In genomic region chr16:74753180-74753579, GRCh38 we compare ENCODE assay signal across 19 cellular contexts. TPM values are rescaled to one million over a fixed set of nuclear protein-coding genes. Genes with fewer than 3 reads are reported as not detected.
DNase-seq lines count a peak whose midpoint lies in the region; ATAC-seq and TF ChIP-seq lines count a peak whose summit lies in the region.
"Had no signal": no experiment of that assay in that cellular context is flagged by ENCODE, and none has a peak within 500 bp of the region (broad histone marks: within the 10 kb centered on the region; RNA-seq: fewer than 3 reads in every experiment).

No MANE protein-coding gene starts in this region.

- peak overlapping the region; percentile 16 for H3K27ac ChIP-seq in layer of hippocampus (ENCODE audit: low read depth, low read length)
- H3K27ac ChIP-seq in substantia nigra (ENCODE audit: low read depth, low read length, poor library complexity, severe bottlenecking) = peak overlapping the region; percentile 97

- H3K4me1 Mint-ChIP-seq in chondrocyte (ENCODE audit: low read depth) = no peaks in the 10 kb centered on the region
- H3K4me1 Mint-ChIP-seq in glutamatergic neuron (ENCODE audit: low read depth, unreplicated experiment) = no peaks in the 10 kb centered on the region
- H3K4me1 Mint-ChIP-seq: CD4-positive, CD25-positive, alpha-beta regulatory T cell; CD8-positive, alpha-beta memory T cell had no signal

- H3K9me3 Mint-ChIP-seq in chondrocyte (ENCODE audit: low read depth) (no peaks in the 10 kb centered on the region), glutamatergic neuron (ENCODE audit: unreplicated experiment) (no peaks in the 10 kb centered on the region)
- H3K9me3 Mint-ChIP-seq: CD4-positive, CD25-positive, alpha-beta regulatory T cell; CD8-positive, alpha-beta memory T cell had no signal

- H3K36me3 Mint-ChIP-seq in chondrocyte (ENCODE audit: low read depth) (no peaks in the 10 kb centered on the region), glutamatergic neuron (ENCODE audit: unreplicated experiment) (no peaks in the 10 kb centered on the region)
- H3K36me3 Mint-ChIP-seq: CD4-positive, CD25-positive, alpha-beta regulatory T cell; CD8-positive, alpha-beta memory T cell had no signal

- no peaks in the 10 kb centered on the region for H3K27me3 ChIP-seq in layer of hippocampus (ENCODE audit: control insufficient read depth, insufficient read depth, low read length)

- no peak for ATAC-seq in HG02678 (IDR thresholded peaks at IDR 0.05; ENCODE audit: unreplicated experiment)
- ATAC-seq: GM23338, HCT116 had no signal

- peak; percentile 53 for DNase-seq in chondrocyte (ENCODE audit: low spot score)
- DNase-seq in substantia nigra (lab: John Stamatoyannopoulos, UW) = no peak
- DNase-seq in SHP77 treated with DMSO at 0.1 percent for 48 hours (lab: John Stamatoyannopoulos, UW) = no peak
- DNase-seq in glutamatergic neuron = no peak
- DNase-seq: ACHN; BE2C; C1 segment of cervical spinal cord; CD4-positive, CD25-positive, alpha-beta regulatory T cell; CD8-positive, alpha-beta memory T cell; COR-L47; DMS 273 treated with DMSO at 0.1 percent for 48 hours; DMS53; DND-41; EL had no signal

- H3K27me3 Mint-ChIP-seq in chondrocyte (ENCODE audit: low read depth) (peaks cover 29% of the 10 kb centered on the region), glutamatergic neuron (ENCODE audit: unreplicated experiment) (no peaks in the 10 kb centered on the region)

- no peak for TF ChIP-seq CTCF in chondrocyte (IDR thresholded peaks at IDR 0.05)
- TF ChIP-seq CTCF in glutamatergic neuron (IDR thresholded peaks at IDR 0.05; ENCODE audit: partially characterized antibody, unreplicated experiment) = no peak

- H3K4me3 Mint-ChIP-seq in chondrocyte (ENCODE audit: unreplicated experiment) (no peak overlapping the region), glutamatergic neuron (ENCODE audit: unreplicated experiment) (no peak overlapping the region)
- H3K4me3 Mint-ChIP-seq: CD4-positive, CD25-positive, alpha-beta regulatory T cell; CD8-positive, alpha-beta memory T cell; GM23338 had no signal

- H3K27ac Mint-ChIP-seq in chondrocyte (ENCODE audit: unreplicated experiment) (no peak overlapping the region), glutamatergic neuron (ENCODE audit: unreplicated experiment) (no peak overlapping the region)
- H3K27ac Mint-ChIP-seq: CD8-positive, alpha-beta memory T cell; GM23338 had no signal

RNA-seq across cellular contexts. Expression of gene FA2H, which starts 21.4 kb away (rescaled TPM):
- total RNA-seq in chondrocyte (not detected in 3 replicates), glutamatergic neuron (ENCODE audit: unreplicated experiment) (not detected)
- total RNA-seq: CD8-positive, alpha-beta memory T cell; G401 had no signal

RNA-seq across cellular contexts. Expression of gene MLKL, which starts 52.5 kb away (rescaled TPM):
- total RNA-seq in chondrocyte (2.7 to 3.4 TPM in 2 of 3 replicates, not detected in the other), glutamatergic neuron (ENCODE audit: unreplicated experiment) (not detected)
- total RNA-seq: G401 had no signal
